ENCODE assay signal across 1 cellular context in genomic region chr19:47172666-47173455, GRCh38.
TF ChIP-seq lines count a peak whose summit lies in the region.

No MANE protein-coding gene starts in this region.

TF ChIP-seq in HepG2, 621 proteins besides CTCF, POLR2A, EP300 and RAD21:
- TF ChIP-seq TIGD3 (CRISPR knock-in tag; IDR thresholded peaks at IDR 0.05; ENCODE audit: borderline replicate concordance) (no peak), ZNF513 (CRISPR knock-in tag; conservative IDR thresholded peaks at IDR 0.05) (no peak), ZNF569 (CRISPR knock-in tag; IDR thresholded peaks at IDR 0.05; ENCODE audit: borderline replicate concordance) (no peak), ZNF318 (CRISPR knock-in tag; IDR thresholded peaks at IDR 0.05) (no peak), ZNF891 (CRISPR knock-in tag; IDR thresholded peaks at IDR 0.05) (no peak), GATA4 (IDR thresholded peaks at IDR 0.05; ENCODE audit: borderline replicate concordance, low read depth) (no peak), IRF1 (CRISPR knock-in tag; IDR thresholded peaks at IDR 0.05; ENCODE audit: low read depth) (no peak), MAFF (IDR thresholded peaks at IDR 0.05; ENCODE audit: low read depth, low read length) (no peak), ZNF367 (CRISPR knock-in tag; IDR thresholded peaks at IDR 0.05; ENCODE audit: borderline replicate concordance) (no peak), ZNF407 (CRISPR knock-in tag; IDR thresholded peaks at IDR 0.05; ENCODE audit: not compliant biosample characterization) (no peak), ZNF768 (CRISPR knock-in tag; IDR thresholded peaks at IDR 0.05) (no peak), MEIS1 (CRISPR knock-in tag; IDR thresholded peaks at IDR 0.05; ENCODE audit: borderline replicate concordance) (no peak), ATF5 (CRISPR knock-in tag; IDR thresholded peaks at IDR 0.05; ENCODE audit: low read depth) (no peak), ZNF224 (CRISPR knock-in tag; IDR thresholded peaks at IDR 0.05) (no peak), ZSCAN30 (CRISPR knock-in tag; IDR thresholded peaks at IDR 0.05) (no peak), HNRNPUL1 (IDR thresholded peaks at IDR 0.05; ENCODE audit: low read depth, low read length) (no peak), AHDC1 (CRISPR knock-in tag; IDR thresholded peaks at IDR 0.05; ENCODE audit: borderline replicate concordance) (no peak), ZFP37 (CRISPR knock-in tag; IDR thresholded peaks at IDR 0.05; ENCODE audit: borderline replicate concordance) (no peak)
